ENCODE assay signal across 1 cellular context in genomic region chr14:35404246-35404495, GRCh38.
A peak's percentile ranks its signal among the peaks of the same experiment; 100 is the strongest.
TF ChIP-seq lines count a peak whose summit lies in the region.

No MANE protein-coding gene starts in this region.

TF ChIP-seq in HepG2, 621 proteins besides CTCF, POLR2A, EP300 and RAD21 (continued from another document):
- TF ChIP-seq, protein P1, sequence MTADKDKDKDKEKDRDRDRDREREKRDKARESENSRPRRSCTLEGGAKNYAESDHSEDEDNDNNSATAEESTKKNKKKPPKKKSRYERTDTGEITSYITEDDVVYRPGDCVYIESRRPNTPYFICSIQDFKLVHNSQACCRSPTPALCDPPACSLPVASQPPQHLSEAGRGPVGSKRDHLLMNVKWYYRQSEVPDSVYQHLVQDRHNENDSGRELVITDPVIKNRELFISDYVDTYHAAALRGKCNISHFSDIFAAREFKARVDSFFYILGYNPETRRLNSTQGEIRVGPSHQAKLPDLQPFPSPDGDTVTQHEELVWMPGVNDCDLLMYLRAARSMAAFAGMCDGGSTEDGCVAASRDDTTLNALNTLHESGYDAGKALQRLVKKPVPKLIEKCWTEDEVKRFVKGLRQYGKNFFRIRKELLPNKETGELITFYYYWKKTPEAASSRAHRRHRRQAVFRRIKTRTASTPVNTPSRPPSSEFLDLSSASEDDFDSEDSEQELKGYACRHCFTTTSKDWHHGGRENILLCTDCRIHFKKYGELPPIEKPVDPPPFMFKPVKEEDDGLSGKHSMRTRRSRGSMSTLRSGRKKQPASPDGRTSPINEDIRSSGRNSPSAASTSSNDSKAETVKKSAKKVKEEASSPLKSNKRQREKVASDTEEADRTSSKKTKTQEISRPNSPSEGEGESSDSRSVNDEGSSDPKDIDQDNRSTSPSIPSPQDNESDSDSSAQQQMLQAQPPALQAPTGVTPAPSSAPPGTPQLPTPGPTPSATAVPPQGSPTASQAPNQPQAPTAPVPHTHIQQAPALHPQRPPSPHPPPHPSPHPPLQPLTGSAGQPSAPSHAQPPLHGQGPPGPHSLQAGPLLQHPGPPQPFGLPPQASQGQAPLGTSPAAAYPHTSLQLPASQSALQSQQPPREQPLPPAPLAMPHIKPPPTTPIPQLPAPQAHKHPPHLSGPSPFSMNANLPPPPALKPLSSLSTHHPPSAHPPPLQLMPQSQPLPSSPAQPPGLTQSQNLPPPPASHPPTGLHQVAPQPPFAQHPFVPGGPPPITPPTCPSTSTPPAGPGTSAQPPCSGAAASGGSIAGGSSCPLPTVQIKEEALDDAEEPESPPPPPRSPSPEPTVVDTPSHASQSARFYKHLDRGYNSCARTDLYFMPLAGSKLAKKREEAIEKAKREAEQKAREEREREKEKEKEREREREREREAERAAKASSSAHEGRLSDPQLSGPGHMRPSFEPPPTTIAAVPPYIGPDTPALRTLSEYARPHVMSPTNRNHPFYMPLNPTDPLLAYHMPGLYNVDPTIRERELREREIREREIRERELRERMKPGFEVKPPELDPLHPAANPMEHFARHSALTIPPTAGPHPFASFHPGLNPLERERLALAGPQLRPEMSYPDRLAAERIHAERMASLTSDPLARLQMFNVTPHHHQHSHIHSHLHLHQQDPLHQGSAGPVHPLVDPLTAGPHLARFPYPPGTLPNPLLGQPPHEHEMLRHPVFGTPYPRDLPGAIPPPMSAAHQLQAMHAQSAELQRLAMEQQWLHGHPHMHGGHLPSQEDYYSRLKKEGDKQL (CRISPR knock-in tag; IDR thresholded peaks at IDR 0.05; ENCODE audit: low read depth): 0 out of 2 replicates have a peak, but pooled peaks have one; percentile 5
- TF ChIP-seq ZNF430 (CRISPR knock-in tag; IDR thresholded peaks at IDR 0.05): no peak
- TF ChIP-seq ELK4 (CRISPR knock-in tag; IDR thresholded peaks at IDR 0.05; ENCODE audit: borderline replicate concordance): 0 out of 2 replicates have a peak, but pooled peaks have one; percentile 8
- TF ChIP-seq, protein P2, sequence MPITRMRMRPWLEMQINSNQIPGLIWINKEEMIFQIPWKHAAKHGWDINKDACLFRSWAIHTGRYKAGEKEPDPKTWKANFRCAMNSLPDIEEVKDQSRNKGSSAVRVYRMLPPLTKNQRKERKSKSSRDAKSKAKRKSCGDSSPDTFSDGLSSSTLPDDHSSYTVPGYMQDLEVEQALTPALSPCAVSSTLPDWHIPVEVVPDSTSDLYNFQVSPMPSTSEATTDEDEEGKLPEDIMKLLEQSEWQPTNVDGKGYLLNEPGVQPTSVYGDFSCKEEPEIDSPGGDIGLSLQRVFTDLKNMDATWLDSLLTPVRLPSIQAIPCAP (CRISPR knock-in tag; IDR thresholded peaks at IDR 0.05; ENCODE audit: low read depth): no peak
- TF ChIP-seq, protein P3, sequence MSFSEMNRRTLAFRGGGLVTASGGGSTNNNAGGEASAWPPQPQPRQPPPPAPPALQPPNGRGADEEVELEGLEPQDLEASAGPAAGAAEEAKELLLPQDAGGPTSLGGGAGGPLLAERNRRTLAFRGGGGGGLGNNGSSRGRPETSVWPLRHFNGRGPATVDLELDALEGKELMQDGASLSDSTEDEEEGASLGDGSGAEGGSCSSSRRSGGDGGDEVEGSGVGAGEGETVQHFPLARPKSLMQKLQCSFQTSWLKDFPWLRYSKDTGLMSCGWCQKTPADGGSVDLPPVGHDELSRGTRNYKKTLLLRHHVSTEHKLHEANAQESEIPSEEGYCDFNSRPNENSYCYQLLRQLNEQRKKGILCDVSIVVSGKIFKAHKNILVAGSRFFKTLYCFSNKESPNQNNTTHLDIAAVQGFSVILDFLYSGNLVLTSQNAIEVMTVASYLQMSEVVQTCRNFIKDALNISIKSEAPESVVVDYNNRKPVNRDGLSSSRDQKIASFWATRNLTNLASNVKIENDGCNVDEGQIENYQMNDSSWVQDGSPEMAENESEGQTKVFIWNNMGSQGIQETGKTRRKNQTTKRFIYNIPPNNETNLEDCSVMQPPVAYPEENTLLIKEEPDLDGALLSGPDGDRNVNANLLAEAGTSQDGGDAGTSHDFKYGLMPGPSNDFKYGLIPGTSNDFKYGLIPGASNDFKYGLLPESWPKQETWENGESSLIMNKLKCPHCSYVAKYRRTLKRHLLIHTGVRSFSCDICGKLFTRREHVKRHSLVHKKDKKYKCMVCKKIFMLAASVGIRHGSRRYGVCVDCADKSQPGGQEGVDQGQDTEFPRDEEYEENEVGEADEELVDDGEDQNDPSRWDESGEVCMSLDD (CRISPR knock-in tag; IDR thresholded peaks at IDR 0.05; ENCODE audit: borderline replicate concordance): peak; percentile 9; the same call in 1 of the 2 replicates
- no peak for TF ChIP-seq SRSF9 (IDR thresholded peaks at IDR 0.05; ENCODE audit: borderline replicate concordance, insufficient read depth, low read depth, low read length, poor library complexity, severe bottlenecking)
- TF ChIP-seq TBX2 (CRISPR knock-in tag; IDR thresholded peaks at IDR 0.05; ENCODE audit: borderline replicate concordance): no peak
- TF ChIP-seq ZBED4 (CRISPR knock-in tag; IDR thresholded peaks at IDR 0.05; ENCODE audit: borderline replicate concordance): peak; percentile 77; the same call in 1 of the 2 replicates
- no peak for TF ChIP-seq SMAD1 (CRISPR knock-in tag; IDR thresholded peaks at IDR 0.05; ENCODE audit: borderline replicate concordance, low read depth)
- peak; percentile 22; the same call in 1 of the 2 replicates for TF ChIP-seq ATF7-NPFF (CRISPR knock-in tag; IDR thresholded peaks at IDR 0.05; ENCODE audit: low read depth)
- no peak for TF ChIP-seq ZNF878 (CRISPR knock-in tag; IDR thresholded peaks at IDR 0.05)
- TF ChIP-seq ZFP36L2 (CRISPR knock-in tag; IDR thresholded peaks at IDR 0.05): peak; percentile 16; the same call in 1 of the 2 replicates
- no peak for TF ChIP-seq ZFY (CRISPR knock-in tag; IDR thresholded peaks at IDR 0.05)
- TF ChIP-seq BCL6 (CRISPR knock-in tag; IDR thresholded peaks at IDR 0.05): no peak
- TF ChIP-seq NCOA5 (CRISPR knock-in tag; IDR thresholded peaks at IDR 0.05): peak; percentile 93; the same call in 1 of the 2 replicates
- TF ChIP-seq, protein P4, sequence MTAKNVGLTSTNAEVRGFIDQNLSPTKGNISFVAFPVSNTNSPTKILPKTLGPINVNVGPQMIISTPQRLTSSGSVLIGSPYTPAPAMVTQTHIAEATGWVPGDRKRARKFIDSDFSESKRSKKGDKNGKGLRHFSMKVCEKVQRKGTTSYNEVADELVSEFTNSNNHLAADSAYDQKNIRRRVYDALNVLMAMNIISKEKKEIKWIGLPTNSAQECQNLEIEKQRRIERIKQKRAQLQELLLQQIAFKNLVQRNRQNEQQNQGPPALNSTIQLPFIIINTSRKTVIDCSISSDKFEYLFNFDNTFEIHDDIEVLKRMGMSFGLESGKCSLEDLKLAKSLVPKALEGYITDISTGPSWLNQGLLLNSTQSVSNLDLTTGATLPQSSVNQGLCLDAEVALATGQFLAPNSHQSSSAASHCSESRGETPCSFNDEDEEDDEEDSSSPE (CRISPR knock-in tag; IDR thresholded peaks at IDR 0.05): no peak
- TF ChIP-seq ZNF850 (CRISPR knock-in tag; conservative IDR thresholded peaks at IDR 0.05): 0 out of 2 replicates have a peak, but pooled peaks have one; percentile 81
- TF ChIP-seq TBP (CRISPR knock-in tag; IDR thresholded peaks at IDR 0.05): 0 out of 2 replicates have a peak, but pooled peaks have one; percentile 69
- TF ChIP-seq KLF6 (CRISPR knock-in tag; IDR thresholded peaks at IDR 0.05): no peak
- peak; percentile 54; the same call in 1 of the 2 replicates for TF ChIP-seq HNRNPUL1 (IDR thresholded peaks at IDR 0.05; ENCODE audit: low read depth, low read length)
- peak; percentile 54; the same call in 1 of the 2 replicates for TF ChIP-seq ZNF33B (CRISPR knock-in tag; IDR thresholded peaks at IDR 0.05)
- TF ChIP-seq PREB (CRISPR knock-in tag; IDR thresholded peaks at IDR 0.05): peak; percentile 4; the same call in 1 of the 2 replicates
- TF ChIP-seq ZFP37 (CRISPR knock-in tag; IDR thresholded peaks at IDR 0.05; ENCODE audit: borderline replicate concordance): no peak
- TF ChIP-seq ZSCAN20 (CRISPR knock-in tag; IDR thresholded peaks at IDR 0.05; ENCODE audit: borderline replicate concordance): no peak
- peak; percentile 95 for TF ChIP-seq ZFP82 (CRISPR knock-in tag; IDR thresholded peaks at IDR 0.05; ENCODE audit: borderline replicate concordance)
- no peak for TF ChIP-seq KDM1A (CRISPR knock-in tag; IDR thresholded peaks at IDR 0.05)
- TF ChIP-seq NFE2L1 (CRISPR knock-in tag; IDR thresholded peaks at IDR 0.05; ENCODE audit: borderline replicate concordance): 0 out of 2 replicates have a peak, but pooled peaks have one; percentile 43
- TF ChIP-seq RFXAP (CRISPR knock-in tag; IDR thresholded peaks at IDR 0.05; ENCODE audit: borderline replicate concordance): no peak
- no peak for TF ChIP-seq KMT2A (CRISPR knock-in tag; IDR thresholded peaks at IDR 0.05)
- 0 out of 2 replicates have a peak, but pooled peaks have one; percentile 15 for TF ChIP-seq DNMT3B (CRISPR knock-in tag; conservative IDR thresholded peaks at IDR 0.05)
- no peak for TF ChIP-seq YY1 (IDR thresholded peaks at IDR 0.05; ENCODE audit: insufficient read depth, insufficient replicate concordance, low read depth, low read length)
- no peak for TF ChIP-seq ZNF792 (CRISPR knock-in tag; IDR thresholded peaks at IDR 0.05)
- 0 out of 2 replicates have a peak, but pooled peaks have one; percentile 65 for TF ChIP-seq SAFB2 (CRISPR knock-in tag; IDR thresholded peaks at IDR 0.05; ENCODE audit: borderline replicate concordance, low read depth)
- no peak; the same call in 1 of the 2 replicates for TF ChIP-seq TEAD2 (CRISPR knock-in tag; IDR thresholded peaks at IDR 0.05)
- TF ChIP-seq, protein P5, sequence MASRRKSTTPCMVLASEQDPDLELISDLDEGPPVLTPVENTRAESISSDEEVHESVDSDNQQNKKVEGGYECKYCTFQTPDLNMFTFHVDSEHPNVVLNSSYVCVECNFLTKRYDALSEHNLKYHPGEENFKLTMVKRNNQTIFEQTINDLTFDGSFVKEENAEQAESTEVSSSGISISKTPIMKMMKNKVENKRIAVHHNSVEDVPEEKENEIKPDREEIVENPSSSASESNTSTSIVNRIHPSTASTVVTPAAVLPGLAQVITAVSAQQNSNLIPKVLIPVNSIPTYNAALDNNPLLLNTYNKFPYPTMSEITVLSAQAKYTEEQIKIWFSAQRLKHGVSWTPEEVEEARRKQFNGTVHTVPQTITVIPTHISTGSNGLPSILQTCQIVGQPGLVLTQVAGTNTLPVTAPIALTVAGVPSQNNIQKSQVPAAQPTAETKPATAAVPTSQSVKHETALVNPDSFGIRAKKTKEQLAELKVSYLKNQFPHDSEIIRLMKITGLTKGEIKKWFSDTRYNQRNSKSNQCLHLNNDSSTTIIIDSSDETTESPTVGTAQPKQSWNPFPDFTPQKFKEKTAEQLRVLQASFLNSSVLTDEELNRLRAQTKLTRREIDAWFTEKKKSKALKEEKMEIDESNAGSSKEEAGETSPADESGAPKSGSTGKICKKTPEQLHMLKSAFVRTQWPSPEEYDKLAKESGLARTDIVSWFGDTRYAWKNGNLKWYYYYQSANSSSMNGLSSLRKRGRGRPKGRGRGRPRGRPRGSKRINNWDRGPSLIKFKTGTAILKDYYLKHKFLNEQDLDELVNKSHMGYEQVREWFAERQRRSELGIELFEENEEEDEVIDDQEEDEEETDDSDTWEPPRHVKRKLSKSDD (CRISPR knock-in tag; IDR thresholded peaks at IDR 0.05; ENCODE audit: low read depth): 0 out of 2 replicates have a peak, but pooled peaks have one; percentile 43
- 0 out of 2 replicates have a peak, but pooled peaks have one; percentile 21 for TF ChIP-seq ZSCAN30 (CRISPR knock-in tag; IDR thresholded peaks at IDR 0.05)
- TF ChIP-seq ZNF121 (CRISPR knock-in tag; IDR thresholded peaks at IDR 0.05): no peak
- TF ChIP-seq TCF7 (IDR thresholded peaks at IDR 0.05; ENCODE audit: low read depth): no peak
- TF ChIP-seq ZNF33A (CRISPR knock-in tag; IDR thresholded peaks at IDR 0.05; ENCODE audit: borderline replicate concordance): 0 out of 2 replicates have a peak, but pooled peaks have one; percentile 6
- TF ChIP-seq DNMT1 (CRISPR knock-in tag; IDR thresholded peaks at IDR 0.05): no peak
